ENCODE assay signal across 14 cellular contexts in genomic region chr12:108589028-108589839, GRCh38. TPM values are rescaled to one million over a fixed set of nuclear protein-coding genes. Genes with fewer than 3 reads are reported as not detected.
DNase-seq lines count a peak whose midpoint lies in the region; ATAC-seq lines count a peak whose summit lies in the region.
"Had no signal": no experiment of that assay in that cellular context is flagged by ENCODE, and none has a peak within 500 bp of the region (broad histone marks: within the 10 kb centered on the region; RNA-seq: fewer than 3 reads in every experiment).

No MANE protein-coding gene starts in this region.

- no peaks in the 10 kb centered on the region for H3K4me1 Mint-ChIP-seq in activated naive CD4-positive, alpha-beta T cell treated with anti-CD3 and anti-CD28 coated beads, Interleukin-2, amount 10 ng/mL, durations not matched to agents 7 days and 5 days
- H3K4me1 Mint-ChIP-seq: activated CD4-positive, alpha-beta memory T cell treated with anti-CD3 and anti-CD28 coated beads, Interleukin-2, amount 10 ng/mL, durations not matched to agents 7 days and 5 days had no signal

- H3K27ac ChIP-seq in HUES64 (ENCODE audit: low read depth, low read length) (no peak overlapping the region), SK-N-MC (peak overlapping the region; percentile 87)

- H3K36me3 ChIP-seq in HUES64 (ENCODE audit: insufficient read depth, low read length) (no peaks in the 10 kb centered on the region), SK-N-MC (ENCODE audit: insufficient read depth, low read length) (no peaks in the 10 kb centered on the region)

- intact Hi-C loops in sciatic nerve (cut with DNase I), result no loop called here

- H3K9me3 Mint-ChIP-seq in activated naive CD4-positive, alpha-beta T cell treated with anti-CD3 and anti-CD28 coated beads, Interleukin-2, amount 10 ng/mL, durations not matched to agents 7 days and 5 days, result no peaks in the 10 kb centered on the region
- H3K9me3 Mint-ChIP-seq: activated CD4-positive, alpha-beta memory T cell treated with anti-CD3 and anti-CD28 coated beads, Interleukin-2, amount 10 ng/mL, durations not matched to agents 7 days and 5 days; T-helper 1 cell treated with Interleukin-12 subunit alpha and Interleukin-12 subunit beta and Interleukin-4 antibody, amounts not matched to agents 30 μg/mL and 1 μg/mL, for 36 hours had no signal

- ATAC-seq in sciatic nerve, result peak; percentile 85

- H3K9ac ChIP-seq in HUES64 (ENCODE audit: low read depth, low read length) (0 out of 2 replicates have a peak overlapping the region, but pooled peaks have one; percentile 24), SK-N-MC (ENCODE audit: insufficient read length) (peak overlapping the region; percentile 32)

- H3K36me3 Mint-ChIP-seq in activated naive CD4-positive, alpha-beta T cell treated with anti-CD3 and anti-CD28 coated beads, Interleukin-2, amount 10 ng/mL, durations not matched to agents 7 days and 5 days, result no peaks in the 10 kb centered on the region

- DNase-seq in SK-N-MC (ENCODE audit: low read depth, low spot score) (no peak), fibroblast of the conjunctiva (ENCODE audit: low read depth) (peak; percentile 34), sciatic nerve (ENCODE audit: low spot score) (no peak), kidney glomerular epithelial cell (lab: John Stamatoyannopoulos, UW) (no peak), nucleus accumbens (lab: John Stamatoyannopoulos, UW) (no peak)
- DNase-seq in activated naive CD4-positive, alpha-beta T cell treated with anti-CD3 and anti-CD28 coated beads, Interleukin-2, amount 10 ng/mL, durations not matched to agents 7 days and 5 days, result no peak
- DNase-seq: activated CD4-positive, alpha-beta memory T cell treated with anti-CD3 and anti-CD28 coated beads, Interleukin-2, amount 10 ng/mL, durations not matched to agents 7 days and 5 days; activated naive CD4-positive, alpha-beta T cell treated with Interleukin-2 at 50 U/mL for 16 hours; Calu3; NCI-H748 treated with DMSO at 0.1 percent for 48 hours; small intestine had no signal

- peaks cover 4% of the 10 kb centered on the region; the same call in 1 of the 2 replicates for H3K4me1 ChIP-seq in HUES64 (ENCODE audit: insufficient read depth, low read length)

- CTCF ChIA-PET in activated naive CD4-positive, alpha-beta T cell treated with anti-CD3 and anti-CD28 coated beads, Interleukin-2, amount 10 ng/mL, durations not matched to agents 7 days and 5 days (lab: Charles Lee), result interaction anchor here (1.2 kb wide), 1 partner anchor 19 kb away, joined by 3 read pairs; no protein-coding TSS in a partner anchor

- H3K9me3 ChIP-seq in HUES64 (ENCODE audit: insufficient read depth, low read depth, low read length), result no peaks in the 10 kb centered on the region
- no peaks in the 10 kb centered on the region for H3K9me3 ChIP-seq in SK-N-MC (ENCODE audit: low read depth, low read length)

- 51% methylated on average over 14 of the region's 15 CpGs for WGBS in HUES64

- peaks cover 6% of the 10 kb centered on the region for H3K27me3 Mint-ChIP-seq in activated naive CD4-positive, alpha-beta T cell treated with anti-CD3 and anti-CD28 coated beads, Interleukin-2, amount 10 ng/mL, durations not matched to agents 7 days and 5 days

- H3K4me3 Mint-ChIP-seq in activated naive CD4-positive, alpha-beta T cell treated with anti-CD3 and anti-CD28 coated beads, Interleukin-2, amount 10 ng/mL, durations not matched to agents 7 days and 5 days, result no peak overlapping the region
- H3K4me3 Mint-ChIP-seq: activated CD4-positive, alpha-beta memory T cell treated with anti-CD3 and anti-CD28 coated beads, Interleukin-2, amount 10 ng/mL, durations not matched to agents 7 days and 5 days; T-helper 1 cell treated with Interleukin-12 subunit alpha and Interleukin-12 subunit beta and Interleukin-4 antibody, amounts not matched to agents 30 μg/mL and 1 μg/mL, for 36 hours had no signal

- H3K27me3 ChIP-seq in HUES64 (ENCODE audit: insufficient read depth, low read length), result no peaks in the 10 kb centered on the region

- H3K27ac Mint-ChIP-seq in activated naive CD4-positive, alpha-beta T cell treated with anti-CD3 and anti-CD28 coated beads, Interleukin-2, amount 10 ng/mL, durations not matched to agents 7 days and 5 days, result no peak overlapping the region
- H3K27ac Mint-ChIP-seq: activated CD4-positive, alpha-beta memory T cell treated with anti-CD3 and anti-CD28 coated beads, Interleukin-2, amount 10 ng/mL, durations not matched to agents 7 days and 5 days; T-helper 1 cell treated with Interleukin-12 subunit alpha and Interleukin-12 subunit beta and Interleukin-4 antibody, amounts not matched to agents 30 μg/mL and 1 μg/mL, for 36 hours had no signal

- no peak overlapping the region for H3K4me3 ChIP-seq in HUES64 (ENCODE audit: low read length)
- H3K4me3 ChIP-seq in SK-N-MC, result peak overlapping the region; percentile 65

RNA-seq across cellular contexts. Expression of gene TMEM119, which starts 8.7 kb away (rescaled TPM):
- 1.1 TPM for polyA plus RNA-seq in HUES64 (2013, experiment 1 of 2)
- 1.8 TPM for polyA plus RNA-seq in HUES64 (2013, experiment 2 of 2)
- 31.1 TPM for total RNA-seq in sciatic nerve
- total RNA-seq: Calu3, dermis microvascular lymphatic vessel endothelial cell had no signal

RNA-seq across cellular contexts. Expression of gene ISCU, which starts 26.8 kb away (rescaled TPM):
- 83.9 TPM for polyA plus RNA-seq in HUES64 (2013, experiment 1 of 2)
- polyA plus RNA-seq in HUES64 (2013, experiment 2 of 2), result 87.5 TPM
- total RNA-seq in sciatic nerve, result 132 TPM

RNA-seq across cellular contexts. Expression of gene SART3, which starts 28.3 kb away (rescaled TPM):
- 55.9 TPM for polyA plus RNA-seq in HUES64 (2013, experiment 1 of 2)
- 51.0 TPM for polyA plus RNA-seq in HUES64 (2013, experiment 2 of 2)
- 56.4 TPM for total RNA-seq in sciatic nerve

RNA-seq across cellular contexts. Expression of gene SELPLG, which starts 44.5 kb away (rescaled TPM):
- not detected for polyA plus RNA-seq in HUES64 (2013, experiment 1 of 2)
- polyA plus RNA-seq in HUES64 (2013, experiment 2 of 2), result not detected
- total RNA-seq in sciatic nerve, result 12.3 TPM
